In the genomic region with DNA sequence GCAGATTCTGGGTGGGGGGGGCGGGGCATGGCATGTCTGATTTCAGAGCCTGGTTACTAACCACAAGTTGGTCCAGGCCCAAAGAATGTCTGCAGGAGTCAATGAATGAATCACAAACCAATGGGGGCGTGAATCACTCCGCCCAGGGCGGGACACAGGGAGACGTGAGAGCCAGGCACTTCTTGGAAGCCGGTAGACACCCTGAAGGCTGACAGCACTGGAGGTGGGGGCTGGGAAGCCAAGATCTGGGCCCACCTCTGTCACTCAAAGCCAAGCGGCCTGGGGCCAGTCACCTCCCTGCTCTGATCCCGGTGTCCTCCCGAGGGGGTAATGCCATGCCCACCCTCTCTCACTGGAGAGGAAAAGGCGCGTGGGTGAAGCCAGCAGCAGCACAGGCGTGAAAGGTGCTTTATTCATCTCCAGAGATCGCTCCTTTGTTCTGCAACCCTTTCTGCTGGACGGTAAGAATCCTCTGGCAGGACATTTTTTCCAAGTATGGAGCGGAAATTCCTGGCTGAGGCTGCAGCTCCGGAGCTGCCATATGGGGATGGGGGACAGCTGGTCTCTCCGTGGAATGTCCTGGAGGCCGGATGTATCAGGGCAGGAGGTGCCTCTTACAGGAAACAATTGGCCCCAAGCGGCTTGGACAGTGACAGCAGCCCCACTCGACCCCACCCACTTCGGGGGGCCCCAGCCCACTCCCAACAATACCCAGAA, we compare ENCODE assay signal across 1 cellular context.
A peak's percentile ranks its signal among the peaks of the same experiment; 100 is the strongest.
TF ChIP-seq lines count a peak whose summit lies in the region.

No MANE protein-coding gene starts in this region.

TF ChIP-seq in HEK293, 187 proteins besides CTCF, POLR2A, EP300 and RAD21 (continued from another document):
- TF ChIP-seq, protein P1, sequence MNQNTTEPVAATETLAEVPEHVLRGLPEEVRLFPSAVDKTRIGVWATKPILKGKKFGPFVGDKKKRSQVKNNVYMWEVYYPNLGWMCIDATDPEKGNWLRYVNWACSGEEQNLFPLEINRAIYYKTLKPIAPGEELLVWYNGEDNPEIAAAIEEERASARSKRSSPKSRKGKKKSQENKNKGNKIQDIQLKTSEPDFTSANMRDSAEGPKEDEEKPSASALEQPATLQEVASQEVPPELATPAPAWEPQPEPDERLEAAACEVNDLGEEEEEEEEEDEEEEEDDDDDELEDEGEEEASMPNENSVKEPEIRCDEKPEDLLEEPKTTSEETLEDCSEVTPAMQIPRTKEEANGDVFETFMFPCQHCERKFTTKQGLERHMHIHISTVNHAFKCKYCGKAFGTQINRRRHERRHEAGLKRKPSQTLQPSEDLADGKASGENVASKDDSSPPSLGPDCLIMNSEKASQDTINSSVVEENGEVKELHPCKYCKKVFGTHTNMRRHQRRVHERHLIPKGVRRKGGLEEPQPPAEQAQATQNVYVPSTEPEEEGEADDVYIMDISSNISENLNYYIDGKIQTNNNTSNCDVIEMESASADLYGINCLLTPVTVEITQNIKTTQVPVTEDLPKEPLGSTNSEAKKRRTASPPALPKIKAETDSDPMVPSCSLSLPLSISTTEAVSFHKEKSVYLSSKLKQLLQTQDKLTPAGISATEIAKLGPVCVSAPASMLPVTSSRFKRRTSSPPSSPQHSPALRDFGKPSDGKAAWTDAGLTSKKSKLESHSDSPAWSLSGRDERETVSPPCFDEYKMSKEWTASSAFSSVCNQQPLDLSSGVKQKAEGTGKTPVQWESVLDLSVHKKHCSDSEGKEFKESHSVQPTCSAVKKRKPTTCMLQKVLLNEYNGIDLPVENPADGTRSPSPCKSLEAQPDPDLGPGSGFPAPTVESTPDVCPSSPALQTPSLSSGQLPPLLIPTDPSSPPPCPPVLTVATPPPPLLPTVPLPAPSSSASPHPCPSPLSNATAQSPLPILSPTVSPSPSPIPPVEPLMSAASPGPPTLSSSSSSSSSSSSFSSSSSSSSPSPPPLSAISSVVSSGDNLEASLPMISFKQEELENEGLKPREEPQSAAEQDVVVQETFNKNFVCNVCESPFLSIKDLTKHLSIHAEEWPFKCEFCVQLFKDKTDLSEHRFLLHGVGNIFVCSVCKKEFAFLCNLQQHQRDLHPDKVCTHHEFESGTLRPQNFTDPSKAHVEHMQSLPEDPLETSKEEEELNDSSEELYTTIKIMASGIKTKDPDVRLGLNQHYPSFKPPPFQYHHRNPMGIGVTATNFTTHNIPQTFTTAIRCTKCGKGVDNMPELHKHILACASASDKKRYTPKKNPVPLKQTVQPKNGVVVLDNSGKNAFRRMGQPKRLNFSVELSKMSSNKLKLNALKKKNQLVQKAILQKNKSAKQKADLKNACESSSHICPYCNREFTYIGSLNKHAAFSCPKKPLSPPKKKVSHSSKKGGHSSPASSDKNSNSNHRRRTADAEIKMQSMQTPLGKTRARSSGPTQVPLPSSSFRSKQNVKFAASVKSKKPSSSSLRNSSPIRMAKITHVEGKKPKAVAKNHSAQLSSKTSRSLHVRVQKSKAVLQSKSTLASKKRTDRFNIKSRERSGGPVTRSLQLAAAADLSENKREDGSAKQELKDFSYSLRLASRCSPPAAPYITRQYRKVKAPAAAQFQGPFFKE (tag by site-specific recombination; IDR thresholded peaks at IDR 0.05; ENCODE audit: borderline replicate concordance), result no peak
- TF ChIP-seq ZNF214 (tag by site-specific recombination; IDR thresholded peaks at IDR 0.05; ENCODE audit: borderline replicate concordance) (no peak), ZNF530 (tag by site-specific recombination; IDR thresholded peaks at IDR 0.05; ENCODE audit: low read depth) (no peak), KLF9 (tag by site-specific recombination; IDR thresholded peaks at IDR 0.05; ENCODE audit: low read depth) (no peak), ZNF560 (tag by site-specific recombination; IDR thresholded peaks at IDR 0.05; ENCODE audit: borderline replicate concordance) (no peak), ZNF174 (tag by site-specific recombination; IDR thresholded peaks at IDR 0.05) (no peak), ZFP69B (tag by site-specific recombination; IDR thresholded peaks at IDR 0.05) (no peak), ZNF19 (tag by site-specific recombination; IDR thresholded peaks at IDR 0.05; ENCODE audit: low read depth) (no peak), ZNF792 (tag by site-specific recombination; IDR thresholded peaks at IDR 0.05) (no peak), ZNF600 (tag by site-specific recombination; IDR thresholded peaks at IDR 0.05) (0 out of 2 replicates have a peak, but pooled peaks have one; percentile 33), GLIS1 (tag by site-specific recombination; IDR thresholded peaks at IDR 0.05) (peak; percentile 29; the same call in 1 of the 2 replicates), ZNF555 (tag by site-specific recombination; conservative IDR thresholded peaks at IDR 0.05) (no peak), ZNF335 (tag by site-specific recombination; conservative IDR thresholded peaks at IDR 0.05) (no peak), KLF1 (tag by site-specific recombination; IDR thresholded peaks at IDR 0.05) (peak; percentile 98), ZBTB8A (tag by site-specific recombination; IDR thresholded peaks at IDR 0.05) (no peak), EGR2 (tag by site-specific recombination; IDR thresholded peaks at IDR 0.05; ENCODE audit: low read depth) (peak; percentile 73), ZNF211 (tag by site-specific recombination; IDR thresholded peaks at IDR 0.05; ENCODE audit: low read depth) (no peak), BCL11B (tag by site-specific recombination; IDR thresholded peaks at IDR 0.05; ENCODE audit: low read depth) (no peak), GLI4 (tag by site-specific recombination; IDR thresholded peaks at IDR 0.05) (no peak)
- TF ChIP-seq, protein P2, sequence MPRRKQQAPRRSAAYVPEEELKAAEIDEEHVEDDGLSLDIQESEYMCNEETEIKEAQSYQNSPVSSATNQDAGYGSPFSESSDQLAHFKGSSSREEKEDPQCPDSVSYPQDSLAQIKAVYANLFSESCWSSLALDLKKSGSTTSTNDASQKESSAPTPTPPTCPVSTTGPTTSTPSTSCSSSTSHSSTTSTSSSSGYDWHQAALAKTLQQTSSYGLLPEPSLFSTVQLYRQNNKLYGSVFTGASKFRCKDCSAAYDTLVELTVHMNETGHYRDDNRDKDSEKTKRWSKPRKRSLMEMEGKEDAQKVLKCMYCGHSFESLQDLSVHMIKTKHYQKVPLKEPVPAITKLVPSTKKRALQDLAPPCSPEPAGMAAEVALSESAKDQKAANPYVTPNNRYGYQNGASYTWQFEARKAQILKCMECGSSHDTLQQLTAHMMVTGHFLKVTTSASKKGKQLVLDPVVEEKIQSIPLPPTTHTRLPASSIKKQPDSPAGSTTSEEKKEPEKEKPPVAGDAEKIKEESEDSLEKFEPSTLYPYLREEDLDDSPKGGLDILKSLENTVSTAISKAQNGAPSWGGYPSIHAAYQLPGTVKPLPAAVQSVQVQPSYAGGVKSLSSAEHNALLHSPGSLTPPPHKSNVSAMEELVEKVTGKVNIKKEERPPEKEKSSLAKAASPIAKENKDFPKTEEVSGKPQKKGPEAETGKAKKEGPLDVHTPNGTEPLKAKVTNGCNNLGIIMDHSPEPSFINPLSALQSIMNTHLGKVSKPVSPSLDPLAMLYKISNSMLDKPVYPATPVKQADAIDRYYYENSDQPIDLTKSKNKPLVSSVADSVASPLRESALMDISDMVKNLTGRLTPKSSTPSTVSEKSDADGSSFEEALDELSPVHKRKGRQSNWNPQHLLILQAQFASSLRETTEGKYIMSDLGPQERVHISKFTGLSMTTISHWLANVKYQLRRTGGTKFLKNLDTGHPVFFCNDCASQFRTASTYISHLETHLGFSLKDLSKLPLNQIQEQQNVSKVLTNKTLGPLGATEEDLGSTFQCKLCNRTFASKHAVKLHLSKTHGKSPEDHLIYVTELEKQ (tag by site-specific recombination; IDR thresholded peaks at IDR 0.05; ENCODE audit: borderline replicate concordance), result no peak
- TF ChIP-seq, protein P3, sequence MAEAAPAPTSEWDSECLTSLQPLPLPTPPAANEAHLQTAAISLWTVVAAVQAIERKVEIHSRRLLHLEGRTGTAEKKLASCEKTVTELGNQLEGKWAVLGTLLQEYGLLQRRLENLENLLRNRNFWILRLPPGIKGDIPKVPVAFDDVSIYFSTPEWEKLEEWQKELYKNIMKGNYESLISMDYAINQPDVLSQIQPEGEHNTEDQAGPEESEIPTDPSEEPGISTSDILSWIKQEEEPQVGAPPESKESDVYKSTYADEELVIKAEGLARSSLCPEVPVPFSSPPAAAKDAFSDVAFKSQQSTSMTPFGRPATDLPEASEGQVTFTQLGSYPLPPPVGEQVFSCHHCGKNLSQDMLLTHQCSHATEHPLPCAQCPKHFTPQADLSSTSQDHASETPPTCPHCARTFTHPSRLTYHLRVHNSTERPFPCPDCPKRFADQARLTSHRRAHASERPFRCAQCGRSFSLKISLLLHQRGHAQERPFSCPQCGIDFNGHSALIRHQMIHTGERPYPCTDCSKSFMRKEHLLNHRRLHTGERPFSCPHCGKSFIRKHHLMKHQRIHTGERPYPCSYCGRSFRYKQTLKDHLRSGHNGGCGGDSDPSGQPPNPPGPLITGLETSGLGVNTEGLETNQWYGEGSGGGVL (tag by site-specific recombination; IDR thresholded peaks at IDR 0.05), result no peak
- TF ChIP-seq, protein P4, sequence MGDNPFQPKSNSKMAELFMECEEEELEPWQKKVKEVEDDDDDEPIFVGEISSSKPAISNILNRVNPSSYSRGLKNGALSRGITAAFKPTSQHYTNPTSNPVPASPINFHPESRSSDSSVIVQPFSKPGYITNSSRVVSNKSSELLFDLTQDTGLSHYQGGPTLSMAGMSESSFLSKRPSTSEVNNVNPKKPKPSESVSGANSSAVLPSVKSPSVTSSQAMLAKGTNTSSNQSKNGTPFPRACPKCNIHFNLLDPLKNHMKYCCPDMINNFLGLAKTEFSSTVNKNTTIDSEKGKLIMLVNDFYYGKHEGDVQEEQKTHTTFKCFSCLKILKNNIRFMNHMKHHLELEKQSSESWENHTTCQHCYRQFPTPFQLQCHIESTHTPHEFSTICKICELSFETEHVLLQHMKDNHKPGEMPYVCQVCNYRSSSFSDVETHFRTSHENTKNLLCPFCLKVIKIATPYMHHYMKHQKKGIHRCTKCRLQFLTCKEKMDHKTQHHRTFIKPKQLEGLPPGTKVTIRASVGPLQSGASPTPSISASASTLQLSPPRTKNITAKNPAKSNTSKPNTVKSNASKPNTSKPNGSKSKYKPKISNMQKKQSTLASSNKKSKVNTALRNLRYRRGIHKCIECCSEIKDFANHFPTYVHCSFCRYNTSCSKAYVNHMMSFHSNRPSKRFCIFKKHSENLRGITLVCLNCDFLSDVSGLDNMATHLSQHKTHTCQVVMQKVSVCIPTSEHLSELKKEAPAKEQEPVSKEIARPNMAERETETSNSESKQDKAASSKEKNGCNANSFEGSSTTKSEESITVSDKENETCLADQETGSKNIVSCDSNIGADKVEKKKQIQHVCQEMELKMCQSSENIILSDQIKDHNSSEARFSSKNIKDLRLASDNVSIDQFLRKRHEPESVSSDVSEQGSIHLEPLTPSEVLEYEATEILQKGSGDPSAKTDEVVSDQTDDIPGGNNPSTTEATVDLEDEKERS (tag by site-specific recombination; IDR thresholded peaks at IDR 0.05), result no peak
- TF ChIP-seq, protein P5, sequence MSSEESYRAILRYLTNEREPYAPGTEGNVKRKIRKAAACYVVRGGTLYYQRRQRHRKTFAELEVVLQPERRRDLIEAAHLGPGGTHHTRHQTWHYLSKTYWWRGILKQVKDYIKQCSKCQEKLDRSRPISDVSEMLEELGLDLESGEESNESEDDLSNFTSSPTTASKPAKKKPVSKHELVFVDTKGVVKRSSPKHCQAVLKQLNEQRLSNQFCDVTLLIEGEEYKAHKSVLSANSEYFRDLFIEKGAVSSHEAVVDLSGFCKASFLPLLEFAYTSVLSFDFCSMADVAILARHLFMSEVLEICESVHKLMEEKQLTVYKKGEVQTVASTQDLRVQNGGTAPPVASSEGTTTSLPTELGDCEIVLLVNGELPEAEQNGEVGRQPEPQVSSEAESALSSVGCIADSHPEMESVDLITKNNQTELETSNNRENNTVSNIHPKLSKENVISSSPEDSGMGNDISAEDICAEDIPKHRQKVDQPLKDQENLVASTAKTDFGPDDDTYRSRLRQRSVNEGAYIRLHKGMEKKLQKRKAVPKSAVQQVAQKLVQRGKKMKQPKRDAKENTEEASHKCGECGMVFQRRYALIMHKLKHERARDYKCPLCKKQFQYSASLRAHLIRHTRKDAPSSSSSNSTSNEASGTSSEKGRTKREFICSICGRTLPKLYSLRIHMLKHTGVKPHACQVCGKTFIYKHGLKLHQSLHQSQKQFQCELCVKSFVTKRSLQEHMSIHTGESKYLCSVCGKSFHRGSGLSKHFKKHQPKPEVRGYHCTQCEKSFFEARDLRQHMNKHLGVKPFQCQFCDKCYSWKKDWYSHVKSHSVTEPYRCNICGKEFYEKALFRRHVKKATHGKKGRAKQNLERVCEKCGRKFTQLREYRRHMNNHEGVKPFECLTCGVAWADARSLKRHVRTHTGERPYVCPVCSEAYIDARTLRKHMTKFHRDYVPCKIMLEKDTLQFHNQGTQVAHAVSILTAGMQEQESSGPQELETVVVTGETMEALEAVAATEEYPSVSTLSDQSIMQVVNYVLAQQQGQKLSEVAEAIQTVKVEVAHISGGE (tag by site-specific recombination; conservative IDR thresholded peaks at IDR 0.05; ENCODE audit: low read depth), result no peak
- TF ChIP-seq, protein P6, sequence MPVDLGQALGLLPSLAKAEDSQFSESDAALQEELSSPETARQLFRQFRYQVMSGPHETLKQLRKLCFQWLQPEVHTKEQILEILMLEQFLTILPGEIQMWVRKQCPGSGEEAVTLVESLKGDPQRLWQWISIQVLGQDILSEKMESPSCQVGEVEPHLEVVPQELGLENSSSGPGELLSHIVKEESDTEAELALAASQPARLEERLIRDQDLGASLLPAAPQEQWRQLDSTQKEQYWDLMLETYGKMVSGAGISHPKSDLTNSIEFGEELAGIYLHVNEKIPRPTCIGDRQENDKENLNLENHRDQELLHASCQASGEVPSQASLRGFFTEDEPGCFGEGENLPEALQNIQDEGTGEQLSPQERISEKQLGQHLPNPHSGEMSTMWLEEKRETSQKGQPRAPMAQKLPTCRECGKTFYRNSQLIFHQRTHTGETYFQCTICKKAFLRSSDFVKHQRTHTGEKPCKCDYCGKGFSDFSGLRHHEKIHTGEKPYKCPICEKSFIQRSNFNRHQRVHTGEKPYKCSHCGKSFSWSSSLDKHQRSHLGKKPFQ (tag by site-specific recombination; IDR thresholded peaks at IDR 0.05), result no peak
